1 cellular context compared by ENCODE assay signal in the genomic region with DNA sequence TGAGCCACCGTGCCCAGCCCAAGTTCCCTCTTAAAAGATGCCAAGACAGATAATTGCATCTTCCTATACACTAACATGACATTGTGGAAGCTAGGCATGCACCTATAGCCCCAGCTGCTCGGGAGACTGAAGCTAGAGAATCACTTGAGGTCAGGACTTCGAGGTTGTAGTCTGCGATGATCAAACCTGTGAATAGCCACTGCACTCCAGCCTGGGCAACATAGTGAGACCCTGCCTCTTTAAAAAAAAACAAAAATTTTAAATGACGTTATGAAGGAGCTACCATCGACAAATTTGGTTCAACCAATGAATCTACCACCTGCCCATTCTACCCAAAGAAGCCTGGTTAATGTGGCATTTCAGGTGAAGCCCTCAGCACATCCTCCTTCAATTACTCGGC.
TF ChIP-seq lines count a peak whose summit lies in the region.

No MANE protein-coding gene starts in this region.

TF ChIP-seq in WTC11, 78 proteins besides CTCF, POLR2A, EP300 and RAD21:
- peak; percentile 91 for TF ChIP-seq ZNF121 (CRISPR knock-in tag; IDR thresholded peaks at IDR 0.05)
- TF ChIP-seq RORB (CRISPR knock-in tag; IDR thresholded peaks at IDR 0.05) = no peak
